8 cellular contexts compared by ENCODE assay signal in genomic region chr4:144647095-144647959, GRCh38. TPM values are rescaled to one million over a fixed set of nuclear protein-coding genes. Genes with fewer than 3 reads are reported as not detected.
DNase-seq lines count a peak whose midpoint lies in the region; ATAC-seq and TF ChIP-seq lines count a peak whose summit lies in the region.

No MANE protein-coding gene starts in this region.

- H3K9me3 Mint-ChIP-seq in mesothelial cell of epicardium, result no peaks in the 10 kb centered on the region

- no peaks in the 10 kb centered on the region for H3K79me2 ChIP-seq in mammary epithelial cell (ENCODE audit: insufficient read depth, low read length)

- dilution Hi-C loops in mammary epithelial cell (cut with HindIII; ENCODE audit: low sequenced_read_pairs), result no loop called here

- CTCF ChIA-PET in mammary epithelial cell (lab: Charles Lee; ENCODE audit: low non-redundant PET), result no interaction called here

- peak overlapping the region; percentile 95 for H2AFZ ChIP-seq in mammary epithelial cell (ENCODE audit: low read depth, low read length)

- H4K20me1 ChIP-seq in mammary epithelial cell (ENCODE audit: insufficient read depth, low read length), result no peaks in the 10 kb centered on the region

- H3K27me3 ChIP-seq in mammary epithelial cell (ENCODE audit: insufficient read depth, low read length), result no peaks in the 10 kb centered on the region
- peaks cover 8% of the 10 kb centered on the region for H3K27me3 ChIP-seq in effector memory CD4-positive, alpha-beta T cell (replicated peaks; ENCODE audit: control insufficient read depth, insufficient read depth, low read length, poor library complexity, severe bottlenecking)

- peaks cover 5% of the 10 kb centered on the region for H3K4me1 ChIP-seq in mammary epithelial cell (ENCODE audit: insufficient read depth, low read length)
- H3K4me1 ChIP-seq in effector memory CD4-positive, alpha-beta T cell (ENCODE audit: control insufficient read depth, insufficient read depth, low read length, poor library complexity, severe bottlenecking), result peaks cover 4% of the 10 kb centered on the region

- no peak overlapping the region for H3K9ac ChIP-seq in mammary epithelial cell (ENCODE audit: insufficient read depth, low read length)

- TF ChIP-seq CTCF in GM13977 (IDR thresholded peaks at IDR 0.05; ENCODE audit: extremely low read depth, insufficient read depth, missing control alignments), result no peak
- no peak for TF ChIP-seq CTCF in mammary epithelial cell (conservative IDR thresholded peaks at IDR 0.05 in 1 of 2, IDR thresholded peaks at IDR 0.05 in 1 of 2; ENCODE audit: extremely low read depth in 1 of 2, insufficient read depth in 1 of 2, low read depth in 1 of 2, low read length in 2 of 2)
- TF ChIP-seq CTCF in mesothelial cell of epicardium (IDR thresholded peaks at IDR 0.05; ENCODE audit: unreplicated experiment), result no peak

- H3K27ac Mint-ChIP-seq in mesothelial cell of epicardium, result no peak overlapping the region

- DNase-seq in GM13977 (ENCODE audit: low spot score) (peak; percentile 15), mammary epithelial cell (no peak), mesothelial cell of epicardium (ENCODE audit: low spot score in 2 of 2, unreplicated experiment in 2 of 2) (no peak), NCI-H510A (lab: John Stamatoyannopoulos, UW) (no peak), DMS79 (lab: John Stamatoyannopoulos, UW) (no peak)
- DNase-seq in effector memory CD4-positive, alpha-beta T cell, result no peak

- peaks cover 35% of the 10 kb centered on the region for H3K27me3 Mint-ChIP-seq in mesothelial cell of epicardium (ENCODE audit: low read depth)

- intact Hi-C loops in mammary epithelial cell (cut with micrococcal nuclease), result loop anchor here (10.0 kb wide), 1 partner anchor 107 kb away; no protein-coding TSS in a partner anchor

- peak overlapping the region; percentile 93 for H3K4me2 ChIP-seq in mammary epithelial cell (ENCODE audit: insufficient read depth, low read depth, low read length)

- no peaks in the 10 kb centered on the region for H3K36me3 ChIP-seq in mammary epithelial cell (ENCODE audit: insufficient read depth, low read length)
- H3K36me3 ChIP-seq in effector memory CD4-positive, alpha-beta T cell (ENCODE audit: control insufficient read depth, insufficient read depth, low read length), result no peaks in the 10 kb centered on the region

- peak; percentile 24 for ATAC-seq in HG03432 (IDR thresholded peaks at IDR 0.05; ENCODE audit: unreplicated experiment)
- ATAC-seq in HG03378 (IDR thresholded peaks at IDR 0.05; ENCODE audit: unreplicated experiment), result no peak

- no peaks in the 10 kb centered on the region for H3K9me3 ChIP-seq in mammary epithelial cell (replicated peaks; ENCODE audit: insufficient read depth, low read length)
- H3K9me3 ChIP-seq in effector memory CD4-positive, alpha-beta T cell (ENCODE audit: control insufficient read depth, low read length), result no peaks in the 10 kb centered on the region

- peak overlapping the region; percentile 87 for H3K4me3 Mint-ChIP-seq in mesothelial cell of epicardium

- no peak overlapping the region for H3K27ac ChIP-seq in mammary epithelial cell (ENCODE audit: insufficient read depth, low read depth, low read length)
- H3K27ac ChIP-seq in effector memory CD4-positive, alpha-beta T cell (ENCODE audit: insufficient read depth, low read length, poor library complexity, severe bottlenecking), result no peak overlapping the region

- peak overlapping the region; percentile 56 to 65 (median 58) for H3K4me3 ChIP-seq in mammary epithelial cell (replicated peaks in 1 of 3; ENCODE audit: insufficient read depth in 1 of 3, low read depth in 2 of 3, low read length in 3 of 3)
- no peak overlapping the region for H3K4me3 ChIP-seq in effector memory CD4-positive, alpha-beta T cell (ENCODE audit: insufficient read depth, low read depth, low read length, poor library complexity, severe bottlenecking)

- H3K36me3 Mint-ChIP-seq in mesothelial cell of epicardium, result no peaks in the 10 kb centered on the region

- in situ Hi-C loops in GM13977 (cut with MboI; ENCODE audit: low pct_unique_long_range_greater_than_20kb, low sequenced_read_pairs, unreplicated experiment) (no loop called here), mammary epithelial cell (cut with MboI; ENCODE audit: low sequenced_read_pairs in 2 of 2) (no loop called here)

- peaks cover 31% of the 10 kb centered on the region for H3K4me1 Mint-ChIP-seq in mesothelial cell of epicardium

- WGBS in mammary epithelial cell (ENCODE audit: low coverage, missing lambda C conversion rate), result 29% methylated on average over 26 of the region's 26 CpGs

- BruUV-seq in mammary epithelial cell (replicated peaks; lab: Mats Ljungman, UMichigan), result no TSS peak

RNA-seq across cellular contexts. Expression of gene HHIP, which starts 1.4 kb away (rescaled TPM):
- 1 to 10 TPM in 1 of 2 donors, under 1 TPM in 1; 0.17 to 3.4 TPM for total RNA-seq in mammary epithelial cell
- 1.2 TPM for polyA plus RNA-seq in mammary epithelial cell
- 3.0 TPM for polyA minus RNA-seq in mammary epithelial cell
- total RNA-seq in mesothelial cell of epicardium, result 3.5 to 4.0 TPM (median 3.5 TPM) in 3 replicates
